ENCODE assay signal across 12 cellular contexts in the genomic region with DNA sequence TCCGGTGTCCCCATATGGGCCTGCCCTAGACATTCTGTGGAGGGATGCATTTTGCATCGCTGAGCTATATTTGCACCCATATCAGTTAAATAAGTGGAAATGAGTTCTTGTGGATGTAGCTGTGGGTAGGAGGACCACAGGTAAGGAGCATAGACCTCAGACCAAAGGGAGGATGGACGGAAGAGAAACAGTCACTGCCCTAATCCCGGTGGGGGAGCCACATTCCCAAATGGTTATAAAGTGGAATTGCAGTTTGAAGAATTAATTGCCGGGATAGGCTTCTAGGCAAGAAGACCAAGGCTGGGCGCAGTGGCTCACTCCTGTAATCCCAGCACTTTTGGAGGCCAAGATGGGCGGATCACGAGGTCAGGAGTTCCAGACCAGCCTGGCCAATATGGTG. TPM values are rescaled to one million over a fixed set of nuclear protein-coding genes. Genes with fewer than 3 reads are reported as not detected.
A peak's percentile ranks its signal among the peaks of the same experiment; 100 is the strongest.
DNase-seq lines count a peak whose midpoint lies in the region; ATAC-seq and TF ChIP-seq lines count a peak whose summit lies in the region.
"Had no signal": no experiment of that assay in that cellular context is flagged by ENCODE, and none has a peak within 500 bp of the region (broad histone marks: within the 10 kb centered on the region; RNA-seq: fewer than 3 reads in every experiment).

No MANE protein-coding gene starts in this region.

- H4K8ac ChIP-seq in H9 (replicated peaks; ENCODE audit: insufficient read length, low read depth, low read length) = no peak overlapping the region

- no peak overlapping the region for H3K14ac ChIP-seq in H9 (ENCODE audit: insufficient read depth, low read length)

- TF ChIP-seq CTCF in H9 (conservative IDR thresholded peaks at IDR 0.05) = no peak

- peaks cover 3% of the 10 kb centered on the region for H4K20me1 ChIP-seq in H9 (ENCODE audit: control insufficient read depth, insufficient read depth, insufficient read length)

- H3K9ac ChIP-seq in H9 (ENCODE audit: extremely low read depth, insufficient read length, low read length) = no peak overlapping the region

- no CpG with 5 or more reads among the region's 8 CpGs for WGBS in H9 (ENCODE audit: extremely low coverage, insufficient read length, low lambda C conversion rate)

- no peak overlapping the region for H4K91ac ChIP-seq in H9 (ENCODE audit: insufficient read length, low read depth, low read length)

- no peak overlapping the region for H3K27ac Mint-ChIP-seq in H9
- peak overlapping the region; percentile 26 for H3K27ac Mint-ChIP-seq in activated naive CD8-positive, alpha-beta T cell treated with anti-CD3 and anti-CD28 coated beads, Interleukin-2, amount 10 ng/mL, durations not matched to agents 7 days and 5 days
- H3K27ac Mint-ChIP-seq in naive B cell = peak overlapping the region in 3 of 6 donors; percentile 56 to 93 (median 56)

- no peaks in the 10 kb centered on the region for H3K79me1 ChIP-seq in H9 (ENCODE audit: insufficient read depth, low read depth, low read length, poor library complexity, severe bottlenecking)

- POLR2A ChIA-PET in activated naive CD8-positive, alpha-beta T cell treated with anti-CD3 and anti-CD28 coated beads, Interleukin-2, amount 10 ng/mL, durations not matched to agents 7 days and 5 days (lab: Charles Lee) = interaction anchor here (1.1 to 1.9 kb wide), 2 partner anchors 17 to 118 kb away, joined by 4 to 8 read pairs; a partner anchor contains a TSS

- H2BK5ac ChIP-seq in H9 (ENCODE audit: insufficient read length, low read length) = no peak overlapping the region

- H3K9me3 ChIP-seq in H9 (ENCODE audit: control insufficient read depth, low read depth, low read length) = no peaks in the 10 kb centered on the region
- H3K9me3 ChIP-seq: heart right ventricle had no signal

- no peaks in the 10 kb centered on the region for H3K36me3 ChIP-seq in ACC112 (ENCODE audit: insufficient read depth, low read length)

- H3T11ph ChIP-seq in H9 (ENCODE audit: low read length) = no peak overlapping the region

- H3K27me3 Mint-ChIP-seq in H9 (ENCODE audit: low read depth) (peaks cover 1% of the 10 kb centered on the region; the same call in 1 of the 2 replicates), naive B cell (no peaks in the 10 kb centered on the region)
- no peaks in the 10 kb centered on the region for H3K27me3 Mint-ChIP-seq in activated naive CD8-positive, alpha-beta T cell treated with anti-CD3 and anti-CD28 coated beads, Interleukin-2, amount 10 ng/mL, durations not matched to agents 7 days and 5 days

- H3K27ac ChIP-seq in ACC112 (ENCODE audit: low read depth, low read length) (no peak overlapping the region), H9 (ENCODE audit: insufficient read length, low read depth, low read length) (no peak overlapping the region), substantia nigra (ENCODE audit: low read depth, low read length, poor library complexity, severe bottlenecking) (no peak overlapping the region)
- H3K27ac ChIP-seq: SK-N-MC had no signal

- no peak overlapping the region for H4K5ac ChIP-seq in H9 (ENCODE audit: insufficient read length, low read depth, low read length)

- no peak overlapping the region for H2AFZ ChIP-seq in ACC112 (ENCODE audit: low read length, unreplicated experiment)
- H2AFZ ChIP-seq in H9 (ENCODE audit: low read length) = no peak overlapping the region

- no peak overlapping the region for H2BK20ac ChIP-seq in H9 (ENCODE audit: low read depth, low read length, poor library complexity, severe bottlenecking)

- H3K27me3 ChIP-seq in ACC112 (ENCODE audit: insufficient read depth, low read length) (no peaks in the 10 kb centered on the region), H9 (ENCODE audit: insufficient read depth, low read length) (no peaks in the 10 kb centered on the region)
- H3K27me3 ChIP-seq: heart right ventricle had no signal

- no peak overlapping the region for H2BK15ac ChIP-seq in H9 (ENCODE audit: low read depth, low read length)

- peak overlapping the region; percentile 83 to 89; a peak in 2 of 5 replicates for H3K4me3 Mint-ChIP-seq in H9
- peak overlapping the region; percentile 94 for H3K4me3 Mint-ChIP-seq in activated naive CD8-positive, alpha-beta T cell treated with anti-CD3 and anti-CD28 coated beads, Interleukin-2, amount 10 ng/mL, durations not matched to agents 7 days and 5 days
- peak overlapping the region; percentile 29 to 98 (median 90) for H3K4me3 Mint-ChIP-seq in naive B cell

- H3K4me2 ChIP-seq in H9 (ENCODE audit: insufficient read depth, insufficient read length, low read length) = no peak overlapping the region

- ATAC-seq in activated naive CD8-positive, alpha-beta T cell treated with anti-CD3 and anti-CD28 coated beads, Interleukin-2, amount 10 ng/mL, durations not matched to agents 7 days and 5 days (ENCODE audit: low read depth) = no peak
- ATAC-seq in naive B cell (ENCODE audit: low read depth in 2 of 2) = no peak
- no peak for ATAC-seq in GM21723 (IDR thresholded peaks at IDR 0.05; ENCODE audit: unreplicated experiment)
- ATAC-seq in HG02840 (IDR thresholded peaks at IDR 0.05; ENCODE audit: low FRiP score, unreplicated experiment) = no peak
- ATAC-seq: heart right ventricle had no signal

- no peak overlapping the region for H3K4ac ChIP-seq in H9 (ENCODE audit: low read depth, low read length)

- H2AK5ac ChIP-seq in H9 (ENCODE audit: insufficient read length, low read length) = no peak overlapping the region

- 0 out of 2 replicates have a peak overlapping the region, but pooled peaks have one; percentile 94 for H3K4me3 ChIP-seq in ACC112 (ENCODE audit: low read depth, low read length)

- H3K23ac ChIP-seq in H9 (ENCODE audit: insufficient read length, low read depth, low read length) = no peak overlapping the region

- no peak overlapping the region for H3K56ac ChIP-seq in H9 (ENCODE audit: insufficient read length, low read depth, low read length)

- H3K4me1 Mint-ChIP-seq in H9 (peaks cover 15 to 18% of the 10 kb centered on the region in 2 experiments), naive B cell (peaks cover 33 to 47% (median 42%) of the 10 kb centered on the region in 3 donors)
- peaks cover 24% of the 10 kb centered on the region for H3K4me1 Mint-ChIP-seq in activated naive CD8-positive, alpha-beta T cell treated with anti-CD3 and anti-CD28 coated beads, Interleukin-2, amount 10 ng/mL, durations not matched to agents 7 days and 5 days

- no peak overlapping the region for H2BK12ac ChIP-seq in H9 (ENCODE audit: insufficient read length, low read depth, low read length)

- peaks cover 6% of the 10 kb centered on the region for H3K23me2 ChIP-seq in H9 (ENCODE audit: insufficient read length, low read depth, low read length, poor library complexity, severe bottlenecking)

- H3K36me3 Mint-ChIP-seq in H9 (ENCODE audit: insufficient read depth in 1 of 3, low read depth in 3 of 3) = peaks cover 7 to 23% (median 14%) of the 10 kb centered on the region in 3 experiments
- H3K36me3 Mint-ChIP-seq in activated naive CD8-positive, alpha-beta T cell treated with anti-CD3 and anti-CD28 coated beads, Interleukin-2, amount 10 ng/mL, durations not matched to agents 7 days and 5 days = peaks cover 12% of the 10 kb centered on the region
- H3K36me3 Mint-ChIP-seq in naive B cell = peaks cover 0 to 4% of the 10 kb centered on the region in 2 donors

- H3K4me1 ChIP-seq in ACC112 (ENCODE audit: control insufficient read depth, insufficient read depth, low read length, unreplicated experiment) (peaks cover 6% of the 10 kb centered on the region), H9 (ENCODE audit: insufficient read depth, low read length) (no peaks in the 10 kb centered on the region)

- no peak overlapping the region for H2BK120ac ChIP-seq in H9 (ENCODE audit: low read depth, low read length, poor library complexity, severe bottlenecking)

- H3K18ac ChIP-seq in H9 (ENCODE audit: insufficient read length, low read depth, low read length) = no peak overlapping the region

- H3K9me3 Mint-ChIP-seq in H9 (no peaks in the 10 kb centered on the region), naive B cell (no peaks in the 10 kb centered on the region)
- H3K9me3 Mint-ChIP-seq in activated naive CD8-positive, alpha-beta T cell treated with anti-CD3 and anti-CD28 coated beads, Interleukin-2, amount 10 ng/mL, durations not matched to agents 7 days and 5 days = no peaks in the 10 kb centered on the region

- peaks cover 13% of the 10 kb centered on the region for H3K79me2 ChIP-seq in ACC112 (ENCODE audit: control insufficient read depth, insufficient read depth, low read length, unreplicated experiment)
- H3K79me2 ChIP-seq in H9 (ENCODE audit: insufficient read depth, low read length) = no peaks in the 10 kb centered on the region

- DNase-seq in H9 = no peak
- DNase-seq in activated naive CD8-positive, alpha-beta T cell treated with anti-CD3 and anti-CD28 coated beads, Interleukin-2, amount 10 ng/mL, durations not matched to agents 7 days and 5 days = no peak
- DNase-seq in naive B cell = no peak
- no peak for DNase-seq in substantia nigra (lab: John Stamatoyannopoulos, UW)
- no peak for DNase-seq in UCSD-AML1 (lab: John Stamatoyannopoulos, UW; ENCODE audit: unreplicated experiment)
- DNase-seq: activated CD8-positive, alpha-beta memory T cell treated with anti-CD3 and anti-CD28 coated beads, Interleukin-2, amount 50 U/mL, for 4 hours; heart right ventricle; NCI-H446 had no signal

RNA-seq across cellular contexts. Expression of a gene that starts 1.8 kb away (rescaled TPM):
- 14.7 and 16.0 TPM in 2 replicates for total RNA-seq in H9 (2021)
- total RNA-seq in activated naive CD8-positive, alpha-beta T cell treated with anti-CD3 and anti-CD28 coated beads, Interleukin-2, amount 10 ng/mL, durations not matched to agents 7 days and 5 days = 10 to 100 TPM; 22.2 to 22.8 TPM
- polyA plus RNA-seq in naive B cell (ENCODE audit: low read depth in 6 of 6) = 10 to 100 TPM; 30.0 to 58.0 (median 48.8) TPM

RNA-seq across cellular contexts. Expression of a gene that starts 11.8 kb away (rescaled TPM):
- total RNA-seq in H9 (2021) = 19.2 and 20.4 TPM in 2 replicates
- total RNA-seq in activated naive CD8-positive, alpha-beta T cell treated with anti-CD3 and anti-CD28 coated beads, Interleukin-2, amount 10 ng/mL, durations not matched to agents 7 days and 5 days = 1 to 10 TPM; 3.3 to 3.8 TPM
- under 1 TPM in 1 of 6 donors, not detected in 5; 0.24 TPM for polyA plus RNA-seq in naive B cell (ENCODE audit: low read depth in 6 of 6)

RNA-seq across cellular contexts. Expression of a gene that starts 17.2 kb away (rescaled TPM):
- total RNA-seq in H9 (2021) = 28.0 and 32.5 TPM in 2 replicates
- total RNA-seq in activated naive CD8-positive, alpha-beta T cell treated with anti-CD3 and anti-CD28 coated beads, Interleukin-2, amount 10 ng/mL, durations not matched to agents 7 days and 5 days = 10 to 100 TPM; 56.4 to 61.1 TPM
- 10 to 100 TPM; 13.7 to 28.9 (median 19.1) TPM for polyA plus RNA-seq in naive B cell (ENCODE audit: low read depth in 6 of 6)

RNA-seq across cellular contexts. Expression of a gene that starts 35.9 kb away (rescaled TPM):
- 19.7 and 20.9 TPM in 2 replicates for total RNA-seq in H9 (2021)
- 1 to 10 TPM; 1.4 to 2.2 TPM for total RNA-seq in activated naive CD8-positive, alpha-beta T cell treated with anti-CD3 and anti-CD28 coated beads, Interleukin-2, amount 10 ng/mL, durations not matched to agents 7 days and 5 days
- 1 to 10 TPM in 1 of 6 donors, not detected in 5; 1.8 TPM for polyA plus RNA-seq in naive B cell (ENCODE audit: low read depth in 6 of 6)

RNA-seq across cellular contexts. Expression of a gene that starts 57.3 kb away (rescaled TPM):
- 5.1 and 5.4 TPM in 2 replicates for total RNA-seq in H9 (2021)
- total RNA-seq in activated naive CD8-positive, alpha-beta T cell treated with anti-CD3 and anti-CD28 coated beads, Interleukin-2, amount 10 ng/mL, durations not matched to agents 7 days and 5 days = 1 to 10 TPM; 6.4 to 6.7 TPM
- polyA plus RNA-seq in naive B cell (ENCODE audit: low read depth in 6 of 6) = 1 to 10 TPM; 1.4 to 7.3 (median 3.6) TPM
